Comparison of ENCODE assay signal across 15 cellular contexts in genomic region chr17:67223924-67224323, GRCh38. TPM values are rescaled to one million over a fixed set of nuclear protein-coding genes. Genes with fewer than 3 reads are reported as not detected.
A peak's percentile ranks its signal among the peaks of the same experiment; 100 is the strongest.
DNase-seq lines count a peak whose midpoint lies in the region; ATAC-seq and TF ChIP-seq lines count a peak whose summit lies in the region.
"Had no signal": no experiment of that assay in that cellular context is flagged by ENCODE, and none has a peak within 500 bp of the region (broad histone marks: within the 10 kb centered on the region; RNA-seq: fewer than 3 reads in every experiment).

No MANE protein-coding gene starts in this region.

- no peak overlapping the region for H2AK5ac ChIP-seq in mesendoderm (ENCODE audit: low read length)

- peaks cover 22% of the 10 kb centered on the region for H3K79me2 ChIP-seq in mesendoderm (ENCODE audit: control insufficient read depth, insufficient read depth, low read length)

- H2BK5ac ChIP-seq in mesendoderm (ENCODE audit: low read length), result no peak overlapping the region

- H3K36me3 ChIP-seq in WERI-Rb-1 (peaks cover 26% of the 10 kb centered on the region), mesendoderm (ENCODE audit: control insufficient read depth, insufficient read depth, low read length) (peaks cover 4% of the 10 kb centered on the region)
- H3K36me3 ChIP-seq: upper lobe of left lung had no signal

- no peak overlapping the region for H3K4ac ChIP-seq in mesendoderm (ENCODE audit: low read depth, low read length)

- DNase-seq in activated CD4-positive, CD25-positive, alpha-beta regulatory T cell (lab: John Stamatoyannopoulos, UW), result no peak
- DNase-seq in HT1080 (ENCODE audit: low read depth) (peak; percentile 44), WERI-Rb-1 (peak; percentile 47), mesendoderm (peak; percentile 61), cortex of kidney (lab: John Stamatoyannopoulos, UW) (no peak), NCI-H446 (lab: John Stamatoyannopoulos, UW) (no peak)
- DNase-seq: activated CD4-positive, alpha-beta T cell treated with anti-CD3 and anti-CD28 coated beads for 4 hours; effector CD8-positive, alpha-beta T cell; MG63; naive thymus-derived CD8-positive, alpha-beta T cell; NCI-H446 treated with DMSO at 0.1 percent for 48 hours; upper lobe of left lung had no signal

- no peak overlapping the region for H3K4me2 ChIP-seq in mesendoderm (ENCODE audit: low read length)

- H3K23ac ChIP-seq in mesendoderm (ENCODE audit: low read length), result no peak overlapping the region

- no peak overlapping the region for H3K18ac ChIP-seq in mesendoderm (ENCODE audit: low read length)

- peaks cover 3% of the 10 kb centered on the region for H3K4me1 ChIP-seq in mesendoderm (ENCODE audit: control insufficient read depth, low read depth, low read length)
- H3K4me1 ChIP-seq: SJSA1 had no signal

- H3K79me1 ChIP-seq in mesendoderm (ENCODE audit: low read length), result peaks cover 23% of the 10 kb centered on the region

- ATAC-seq in activated CD4-positive, CD25-positive, alpha-beta regulatory T cell treated with anti-CD3 and anti-CD28 coated beads, Interleukin-2, amount 50 U/mL, for 24 hours, result peak; percentile 83 to 91
- no peak for ATAC-seq in GM19023 (IDR thresholded peaks at IDR 0.05; ENCODE audit: unreplicated experiment)

- no peaks in the 10 kb centered on the region for H3K27me3 ChIP-seq in WERI-Rb-1 (ENCODE audit: insufficient read depth, low read depth, severe bottlenecking)
- no peaks in the 10 kb centered on the region for H3K27me3 ChIP-seq in mesendoderm (ENCODE audit: insufficient read depth, low read length, poor library complexity)
- H3K27me3 ChIP-seq: MG63, SJSA1, upper lobe of left lung had no signal

- H3K27ac ChIP-seq in WERI-Rb-1, result peak overlapping the region; percentile 20; the same call in 1 of the 2 replicates
- H3K27ac ChIP-seq in mesendoderm (ENCODE audit: low read depth, low read length), result no peak overlapping the region
- H3K27ac ChIP-seq: SJSA1, upper lobe of left lung had no signal

- peaks cover 4% of the 10 kb centered on the region for H3K9me3 ChIP-seq in WERI-Rb-1 (ENCODE audit: severe bottlenecking)
- H3K9me3 ChIP-seq: MG63, SJSA1, upper lobe of left lung had no signal

- TF ChIP-seq CTCF in WERI-Rb-1 (IDR thresholded peaks at IDR 0.05; ENCODE audit: low read depth, low read length), result no peak

- no peak overlapping the region for H3K56ac ChIP-seq in mesendoderm (ENCODE audit: low read length)

- H3K4me3 ChIP-seq in WERI-Rb-1 (ENCODE audit: low read depth, low read length), result no peak overlapping the region
- H3K4me3 ChIP-seq in mesendoderm (ENCODE audit: low read length), result no peak overlapping the region
- H3K4me3 ChIP-seq: MG63, SJSA1, upper lobe of left lung had no signal

- H2BK120ac ChIP-seq in mesendoderm (ENCODE audit: low read depth, low read length), result no peak overlapping the region

- no peak overlapping the region for H2BK15ac ChIP-seq in mesendoderm (replicated peaks; ENCODE audit: low read depth)

- H4K5ac ChIP-seq in mesendoderm (ENCODE audit: low read length), result no peak overlapping the region

- no peak overlapping the region for H4K8ac ChIP-seq in mesendoderm (ENCODE audit: low read depth, low read length)

- WGBS in mesendoderm (ENCODE audit: extremely low coverage, insufficient coverage, low lambda C conversion rate), result no CpG with 5 or more reads among the region's 6 CpGs

- H3K9ac ChIP-seq in mesendoderm (ENCODE audit: low read length), result no peak overlapping the region

RNA-seq across cellular contexts. Expression of gene HELZ, which starts 21.1 kb away (rescaled TPM):
- 15.1 and 16.5 TPM in 2 replicates for total RNA-seq in HT1080 (2014; rRNA removed; shearing (Covaris generic))
- polyA plus RNA-seq in HT1080 (2015; cell fraction: cytosol; rRNA removed), result 8.1 and 10.9 TPM in 2 replicates
- 13.3 and 14.3 TPM in 2 replicates for polyA plus RNA-seq in HT1080 (2015; cell fraction: nucleus; rRNA removed)
- 16.0 TPM for polyA plus RNA-seq in mesendoderm (2013, experiment 1 of 2)
- 14.8 TPM for polyA plus RNA-seq in mesendoderm (2013, experiment 2 of 2)

Comparison
In these comparisons a context has a peak if more than half of its experiments do, and no peak if none do; other contexts are left out.
1. DNase-seq: peak in HT1080 (single experiment), WERI-Rb-1 (single experiment) and mesendoderm (single experiment); none in activated CD4-positive, CD25-positive, alpha-beta regulatory T cell (0 of 4), cortex of kidney (single experiment) and NCI-H446 (0 of 2).